Comparison of ENCODE assay signal across 8 cellular contexts in the genomic region with DNA sequence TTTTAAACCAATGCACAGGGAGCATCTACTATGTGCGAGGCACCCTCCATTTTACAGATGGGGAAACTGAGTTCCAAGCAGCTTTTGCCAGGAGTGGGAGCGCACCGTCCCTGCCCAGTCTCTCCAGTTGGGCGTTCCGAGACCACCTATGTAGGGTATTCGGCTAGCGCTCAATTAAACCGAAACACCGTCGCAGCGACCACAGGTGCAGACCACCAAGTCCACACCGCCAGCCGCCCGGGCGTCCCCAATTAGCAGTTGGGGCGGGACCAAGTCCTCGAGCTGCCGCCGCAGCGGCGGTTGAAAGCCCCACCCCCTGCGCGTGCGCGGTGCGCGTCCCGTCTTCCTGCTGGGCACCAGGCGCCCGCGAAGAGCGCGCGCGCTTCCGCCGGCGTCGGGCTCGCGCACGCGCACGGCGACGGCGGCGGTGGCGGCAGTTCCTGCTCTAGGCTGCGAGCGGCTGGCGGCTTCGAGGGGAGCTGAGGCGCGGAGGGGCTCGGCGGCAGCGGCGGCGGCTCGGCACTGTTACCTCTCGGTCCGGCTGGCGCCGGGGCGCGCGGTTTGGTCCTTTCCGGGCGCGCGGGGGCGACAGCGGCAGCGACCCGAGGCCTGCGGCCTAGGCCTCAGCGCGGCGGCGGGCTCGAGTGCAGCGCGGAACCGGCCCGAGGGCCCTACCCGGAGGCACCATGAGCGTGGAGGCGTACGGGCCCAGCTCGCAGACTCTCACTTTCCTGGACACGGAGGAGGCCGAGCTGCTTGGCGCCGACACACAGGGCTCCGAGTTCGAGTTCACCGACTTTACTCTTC. TPM values are rescaled to one million over a fixed set of nuclear protein-coding genes. Genes with fewer than 3 reads are reported as not detected.
A peak's percentile ranks its signal among the peaks of the same experiment; 100 is the strongest.
DNase-seq lines count a peak whose midpoint lies in the region; ATAC-seq and FAIRE-seq lines count a peak whose summit lies in the region.

A gene (plus strand): TSS at position 436 of the 807 bp plus-strand sequence. CDS start 251 bp downstream, at position 687.

- H3K9me3 ChIP-seq in mesodermal cell (ENCODE audit: control insufficient read depth, low read length) = peaks cover 6% of the 10 kb centered on the region

- in situ Hi-C loops in endometrial microvascular endothelial cells (cut with HindIII; ENCODE audit: inconsistent ontology term, low pct_unique_long_range_greater_than_20kb, low sequenced_read_pairs) = no loop called here

- ATAC-seq in GM21360 (IDR thresholded peaks at IDR 0.05; ENCODE audit: unreplicated experiment) = peak; percentile 63
- ATAC-seq in activated CD8-positive, alpha-beta memory T cell treated with anti-CD3 and anti-CD28 coated beads, Interleukin-2, amount 10 ng/mL, durations not matched to agents 7 days and 5 days = peak; percentile 88

- H3K4me3 Mint-ChIP-seq in activated CD8-positive, alpha-beta memory T cell treated with anti-CD3 and anti-CD28 coated beads, Interleukin-2, amount 10 ng/mL, durations not matched to agents 7 days and 5 days = peak within 1 kb of the TSS; percentile 95

- 1 to 3% methylated on average over 80 to 92 of the region's 98 CpGs for WGBS in mesodermal cell (ENCODE audit: insufficient coverage in 2 of 2), 2 experiments

- CTCF ChIA-PET in activated CD8-positive, alpha-beta memory T cell treated with anti-CD3 and anti-CD28 coated beads, Interleukin-2, amount 10 ng/mL, durations not matched to agents 7 days and 5 days (lab: Charles Lee) = interaction anchor here (0.6 to 7.3 kb wide), 16 partner anchors 9 to 381 kb away, joined by 3 to 58 read pairs (median 4); a partner anchor contains a TSS

- H3K36me3 Mint-ChIP-seq in activated CD8-positive, alpha-beta memory T cell treated with anti-CD3 and anti-CD28 coated beads, Interleukin-2, amount 10 ng/mL, durations not matched to agents 7 days and 5 days = peaks cover 33% of the 10 kb centered on the region

- DNase-seq in COLO668 (lab: John Stamatoyannopoulos, UW; ENCODE audit: unreplicated experiment) (peak; percentile 97), HTR-8/SVneo (ENCODE audit: insufficient read length, low spot score) (peak; percentile 97), NOMO-1 treated with DMSO at 0.1 percent for 48 hours (lab: John Stamatoyannopoulos, UW; ENCODE audit: unreplicated experiment) (peak; percentile 82)
- peak; percentile 97 for DNase-seq in activated CD8-positive, alpha-beta memory T cell treated with anti-CD3 and anti-CD28 coated beads, Interleukin-2, amount 10 ng/mL, durations not matched to agents 7 days and 5 days
- peak; percentile 91 to 92 for DNase-seq in stimulated activated CD8-positive, alpha-beta memory T cell treated with anti-CD3 and anti-CD28 coated beads, Interleukin-15, amount 100 ng/mL, for 4 hours (ENCODE audit: low read depth in 2 of 2)

- no peaks in the 10 kb centered on the region for H3K9me3 Mint-ChIP-seq in activated CD8-positive, alpha-beta memory T cell treated with anti-CD3 and anti-CD28 coated beads, Interleukin-2, amount 10 ng/mL, durations not matched to agents 7 days and 5 days (ENCODE audit: low read depth)

- peaks cover 13% of the 10 kb centered on the region for H3K27me3 Mint-ChIP-seq in activated CD8-positive, alpha-beta memory T cell treated with anti-CD3 and anti-CD28 coated beads, Interleukin-2, amount 10 ng/mL, durations not matched to agents 7 days and 5 days

- peak within 1 kb of the TSS; percentile 62 for H3K27ac ChIP-seq in mesodermal cell (ENCODE audit: low read depth, low read length, severe bottlenecking)

- H3K4me3 ChIP-seq in mesodermal cell (ENCODE audit: extremely low read depth, insufficient read depth, low read length, poor library complexity, severe bottlenecking) = peak within 1 kb of the TSS; percentile 79

- FAIRE-seq in HTR-8/SVneo (lab: Jason Lieb, UNC) = peak; percentile 51

- H3K36me3 ChIP-seq in mesodermal cell (ENCODE audit: control insufficient read depth, insufficient read depth, low read length) = peaks cover 34% of the 10 kb centered on the region

- H3K27ac Mint-ChIP-seq in activated CD8-positive, alpha-beta memory T cell treated with anti-CD3 and anti-CD28 coated beads, Interleukin-2, amount 10 ng/mL, durations not matched to agents 7 days and 5 days = peak within 1 kb of the TSS; percentile 86

- peaks cover 15% of the 10 kb centered on the region for H3K4me1 ChIP-seq in mesodermal cell (ENCODE audit: control insufficient read depth, insufficient read depth, low read length, poor library complexity, severe bottlenecking)

- H3K4me1 Mint-ChIP-seq in activated CD8-positive, alpha-beta memory T cell treated with anti-CD3 and anti-CD28 coated beads, Interleukin-2, amount 10 ng/mL, durations not matched to agents 7 days and 5 days = peaks cover 38% of the 10 kb centered on the region

RNA-seq across cellular contexts. Expression of the gene that starts here (rescaled TPM):
- 10 to 100 TPM; 98.4 to 98.7 TPM for total RNA-seq in activated CD8-positive, alpha-beta memory T cell treated with anti-CD3 and anti-CD28 coated beads, Interleukin-2, amount 10 ng/mL, durations not matched to agents 7 days and 5 days
- 51.3 TPM for total RNA-seq in endometrial microvascular endothelial cells (ENCODE audit: inconsistent ontology term)
- 33.7 TPM for polyA plus RNA-seq in mesodermal cell (2013, experiment 1 of 2)
- 31.9 TPM for polyA plus RNA-seq in mesodermal cell (2013, experiment 2 of 2)

Comparison
In these comparisons a context has a peak if more than half of its experiments do, and no peak if none do; other contexts are left out.
1. Peak in every context shown above with its lines: DNase-seq, ATAC-seq, H3K4me3 ChIP-seq and H3K27ac ChIP-seq.